In the genomic region with DNA sequence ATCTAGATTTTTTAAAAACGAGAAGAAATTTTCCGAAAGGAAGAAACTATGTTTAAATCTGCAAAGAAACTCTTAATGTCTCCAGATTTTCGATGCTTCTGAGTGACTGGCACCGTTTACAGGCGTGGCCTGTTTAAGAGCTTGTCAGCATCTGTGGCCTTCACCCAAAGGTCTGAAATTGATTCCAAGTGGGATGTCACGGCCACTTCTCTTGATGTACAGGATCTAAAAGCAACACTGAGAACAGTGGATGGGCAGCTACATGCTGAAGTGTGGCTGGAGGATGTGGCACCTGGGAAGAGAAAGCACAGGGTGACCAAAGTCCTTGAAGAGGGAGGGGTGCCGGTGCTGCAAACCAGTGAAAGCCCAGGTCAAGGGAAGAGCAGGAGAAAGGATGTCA, we compare ENCODE assay signal across 18 cellular contexts. TPM values are rescaled to one million over a fixed set of nuclear protein-coding genes. Genes with fewer than 3 reads are reported as not detected.
DNase-seq lines count a peak whose midpoint lies in the region; ATAC-seq, FAIRE-seq and TF ChIP-seq lines count a peak whose summit lies in the region.
"Had no signal": no experiment of that assay in that cellular context is flagged by ENCODE, and none has a peak within 500 bp of the region (broad histone marks: within the 10 kb centered on the region; RNA-seq: fewer than 3 reads in every experiment).

No MANE protein-coding gene starts in this region.

- no peak for TF ChIP-seq EP300 in HepG2 (IDR thresholded peaks at IDR 0.05; ENCODE audit: low read depth in 2 of 2, low read length in 2 of 2)
- TF ChIP-seq EP300 in HepG2 (CRISPR knock-in tag; IDR thresholded peaks at IDR 0.05; ENCODE audit: borderline replicate concordance) = no peak

- H3K9ac ChIP-seq in HepG2 (ENCODE audit: insufficient read depth, low read depth, low read length) = no peak overlapping the region
- H3K9ac ChIP-seq: neural progenitor cell had no signal

- H3K27me3 ChIP-seq in HepG2 (ENCODE audit: control insufficient read depth in 1 of 2, insufficient read depth in 2 of 2, low read length in 2 of 2) (peaks cover 1 to 4% of the 10 kb centered on the region in 2 experiments; a peak in 2 of 5 replicates), right lobe of liver (no peaks in the 10 kb centered on the region), vagina (no peaks in the 10 kb centered on the region)
- H3K27me3 ChIP-seq: neural progenitor cell had no signal

- H3K36me3 Mint-ChIP-seq in nephron (ENCODE audit: low read depth) = no peaks in the 10 kb centered on the region
- H3K36me3 Mint-ChIP-seq in activated T-helper 2 cell treated with anti-CD3 and anti-CD28 coated beads, Interferon-gamma antibody, Interleukin-2, Interleukin-4, amounts not matched to agents 10 μg/mL and 5 μg/mL and 100 μg/mL, durations not matched to agents 14 hours and 24 hours and 36 hours (ENCODE audit: low read depth) = peaks cover 3% of the 10 kb centered on the region
- H3K36me3 Mint-ChIP-seq: neural progenitor cell had no signal

- 0 out of 3 replicates have a peak, but pooled peaks have one; percentile 32 for ATAC-seq in HepG2
- no peak for ATAC-seq in right lobe of liver
- ATAC-seq in GM21360 (IDR thresholded peaks at IDR 0.05; ENCODE audit: unreplicated experiment) = no peak
- ATAC-seq: GM12878, psoas muscle had no signal

- no peak for DNase-seq in HepG2 (ENCODE audit: low spot score)
- no peak for DNase-seq in right lobe of liver
- DNase-seq in epithelial cell of prostate (ENCODE audit: low read depth, low spot score) = no peak
- DNase-seq in vagina (ENCODE audit: extremely low spot score in 2 of 2) = no peak
- DNase-seq in activated T-helper 2 cell treated with anti-CD3 and anti-CD28 coated beads, Interferon-gamma antibody, Interleukin-2, Interleukin-4, amounts not matched to agents 10 μg/mL and 5 μg/mL and 100 μg/mL, durations not matched to agents 14 hours and 24 hours and 36 hours (ENCODE audit: low spot score) = no peak
- no peak for DNase-seq in caudate nucleus (lab: John Stamatoyannopoulos, UW)
- DNase-seq: activated CD4-positive, alpha-beta T cell treated with anti-CD3 and anti-CD28 coated beads, Interleukin-2, amount 10 ng/mL, durations not matched to agents 7 days and 5 days; CD4-positive, alpha-beta T cell; Karpas-422; NCI-H1048; NCI-H1930; psoas muscle; T-helper 2 cell had no signal

- H3K4me3 ChIP-seq in HepG2 (replicated peaks in 1 of 3; ENCODE audit: insufficient read depth in 1 of 3, low read depth in 2 of 3, low read length in 3 of 3) (no peak overlapping the region), right lobe of liver (no peak overlapping the region), vagina (no peak overlapping the region)
- H3K4me3 ChIP-seq: GM12878, neural progenitor cell, psoas muscle had no signal

- H3K79me2 ChIP-seq in HepG2 (ENCODE audit: insufficient read depth, low read length) = no peaks in the 10 kb centered on the region

- H3K36me3 ChIP-seq in HepG2 (replicated peaks in 1 of 2; ENCODE audit: control insufficient read depth in 1 of 2, insufficient read depth in 2 of 2, low read length in 2 of 2) (no peaks in the 10 kb centered on the region), right lobe of liver (no peaks in the 10 kb centered on the region), vagina (no peaks in the 10 kb centered on the region)
- H3K36me3 ChIP-seq: neural progenitor cell had no signal

- TF ChIP-seq POLR2A in HepG2 (IDR thresholded peaks at IDR 0.05; ENCODE audit: insufficient read depth in 1 of 2, low read depth in 2 of 2, low read length in 2 of 2) (no peak), right lobe of liver (IDR thresholded peaks at IDR 0.05) (no peak), vagina (IDR thresholded peaks at IDR 0.05) (no peak)

- no peaks in the 10 kb centered on the region for H3K9me3 ChIP-seq in HepG2 (ENCODE audit: low read length)
- no peaks in the 10 kb centered on the region for H3K9me3 ChIP-seq in right lobe of liver
- no peaks in the 10 kb centered on the region for H3K9me3 ChIP-seq in vagina
- H3K9me3 ChIP-seq: psoas muscle had no signal

- 17% methylated on average over 7 of the region's 7 CpGs for WGBS in HepG2 (ENCODE audit: low lambda C conversion rate)
- 65% methylated on average over 7 of the region's 7 CpGs for WGBS in right lobe of liver (ENCODE audit: insufficient coverage, low coverage, low lambda C conversion rate, missing lambda C conversion rate)

- POLR2A ChIA-PET in HepG2 (lab: Yijun Ruan, JAX) = no interaction called here

- no peak for FAIRE-seq in HepG2 (lab: Jason Lieb, UNC)
- FAIRE-seq: GM12878 had no signal

- intact Hi-C loops in HepG2 (cut with micrococcal nuclease; ENCODE audit: unreplicated experiment) (loop anchor here (5.0 kb wide), 1 partner anchor 1013 kb away; no protein-coding TSS in a partner anchor), right lobe of liver (cut with DNase I) (no loop called here), vagina (cut with DNase I) (no loop called here)
- intact Hi-C loops in activated T-helper 2 cell treated with anti-CD3 and anti-CD28 coated beads, Interferon-gamma antibody, Interleukin-2, Interleukin-4, amounts not matched to agents 10 μg/mL and 5 μg/mL and 100 μg/mL, durations not matched to agents 14 hours and 24 hours and 36 hours (cut with micrococcal nuclease) = no loop called here

- H3K4me1 ChIP-seq in HepG2 (ENCODE audit: insufficient read depth, low read length) (peaks cover 8% of the 10 kb centered on the region; the same call in 1 of the 2 replicates), right lobe of liver (no peaks in the 10 kb centered on the region), vagina (peaks cover 9% of the 10 kb centered on the region)
- H3K4me1 ChIP-seq: neural progenitor cell, psoas muscle had no signal

- H3K9me3 Mint-ChIP-seq in nephron = no peaks in the 10 kb centered on the region
- no peaks in the 10 kb centered on the region for H3K9me3 Mint-ChIP-seq in activated T-helper 2 cell treated with anti-CD3 and anti-CD28 coated beads, Interferon-gamma antibody, Interleukin-2, Interleukin-4, amounts not matched to agents 10 μg/mL and 5 μg/mL and 100 μg/mL, durations not matched to agents 14 hours and 24 hours and 36 hours
- H3K9me3 Mint-ChIP-seq: activated CD4-positive, alpha-beta T cell treated with anti-CD3 and anti-CD28 coated beads, Interleukin-2, amount 10 ng/mL, durations not matched to agents 7 days and 5 days; CD4-positive, alpha-beta T cell had no signal

- no peaks in the 10 kb centered on the region for H4K20me1 ChIP-seq in HepG2 (ENCODE audit: insufficient read depth, low read length)

- H3K4me3 Mint-ChIP-seq in nephron = peak overlapping the region in 2 of 3 experiments; percentile 15 to 51
- H3K4me3 Mint-ChIP-seq in activated T-helper 2 cell treated with anti-CD3 and anti-CD28 coated beads, Interferon-gamma antibody, Interleukin-2, Interleukin-4, amounts not matched to agents 10 μg/mL and 5 μg/mL and 100 μg/mL, durations not matched to agents 14 hours and 24 hours and 36 hours (ENCODE audit: low read depth) = no peak overlapping the region
- H3K4me3 Mint-ChIP-seq: activated CD4-positive, alpha-beta T cell treated with anti-CD3 and anti-CD28 coated beads, Interleukin-2, amount 10 ng/mL, durations not matched to agents 7 days and 5 days; CD4-positive, alpha-beta T cell; neural progenitor cell had no signal

- H3K27me3 Mint-ChIP-seq in nephron (ENCODE audit: low read depth) = peaks cover 5% of the 10 kb centered on the region
- H3K27me3 Mint-ChIP-seq in activated T-helper 2 cell treated with anti-CD3 and anti-CD28 coated beads, Interferon-gamma antibody, Interleukin-2, Interleukin-4, amounts not matched to agents 10 μg/mL and 5 μg/mL and 100 μg/mL, durations not matched to agents 14 hours and 24 hours and 36 hours (ENCODE audit: low read depth) = no peaks in the 10 kb centered on the region
- H3K27me3 Mint-ChIP-seq: CD4-positive, alpha-beta T cell had no signal

- H3K27ac ChIP-seq in HepG2 (ENCODE audit: extremely low read length, insufficient read depth, low read length) (no peak overlapping the region), right lobe of liver (no peak overlapping the region), epithelial cell of prostate (peak overlapping the region; percentile 47), vagina (peak overlapping the region; percentile 73), caudate nucleus (ENCODE audit: low read depth, low read length) (no peak overlapping the region)
- H3K27ac ChIP-seq: neural progenitor cell, psoas muscle, VCaP had no signal

- no peak for TF ChIP-seq RAD21 in HepG2 (CRISPR knock-in tag; IDR thresholded peaks at IDR 0.05)

- in situ Hi-C loops in HepG2 (cut with HindIII; ENCODE audit: extremely low pct_ligation_motif_present, low pct_unique_long_range_greater_than_20kb) = no loop called here

- TF ChIP-seq CTCF in HepG2 (CRISPR knock-in tag; IDR thresholded peaks at IDR 0.05) (no peak), right lobe of liver (IDR thresholded peaks at IDR 0.05) (no peak), nephron (IDR thresholded peaks at IDR 0.05; ENCODE audit: unreplicated experiment in 3 of 3) (no peak), vagina (IDR thresholded peaks at IDR 0.05) (no peak)

- CTCF ChIA-PET in HepG2 (lab: Yijun Ruan, JAX; ENCODE audit: low intra/inter-chr PET ratio, low total read pairs) = no interaction called here

- H3K4me2 ChIP-seq in HepG2 (ENCODE audit: low read depth, low read length) = no peak overlapping the region
- H3K4me2 ChIP-seq: neural progenitor cell had no signal

- H3K27ac Mint-ChIP-seq in nephron = peak overlapping the region; percentile 56 to 99 (median 99)
- no peak overlapping the region for H3K27ac Mint-ChIP-seq in activated T-helper 2 cell treated with anti-CD3 and anti-CD28 coated beads, Interferon-gamma antibody, Interleukin-2, Interleukin-4, amounts not matched to agents 10 μg/mL and 5 μg/mL and 100 μg/mL, durations not matched to agents 14 hours and 24 hours and 36 hours
- H3K27ac Mint-ChIP-seq: activated CD4-positive, alpha-beta T cell treated with anti-CD3 and anti-CD28 coated beads, Interleukin-2, amount 10 ng/mL, durations not matched to agents 7 days and 5 days; CD4-positive, alpha-beta T cell had no signal

- peaks cover 38% of the 10 kb centered on the region for H3K4me1 Mint-ChIP-seq in nephron
- peaks cover 15% of the 10 kb centered on the region for H3K4me1 Mint-ChIP-seq in activated T-helper 2 cell treated with anti-CD3 and anti-CD28 coated beads, Interferon-gamma antibody, Interleukin-2, Interleukin-4, amounts not matched to agents 10 μg/mL and 5 μg/mL and 100 μg/mL, durations not matched to agents 14 hours and 24 hours and 36 hours (ENCODE audit: low read depth)
- H3K4me1 Mint-ChIP-seq: activated CD4-positive, alpha-beta T cell treated with anti-CD3 and anti-CD28 coated beads, Interleukin-2, amount 10 ng/mL, durations not matched to agents 7 days and 5 days had no signal

- no TSS peak for BruUV-seq in HepG2 (replicated peaks; lab: Mats Ljungman, UMichigan)

- H2AFZ ChIP-seq in HepG2 (ENCODE audit: low read length) = no peak overlapping the region
- H2AFZ ChIP-seq: neural progenitor cell had no signal

RNA-seq across cellular contexts. Expression of a gene that starts 28.0 kb away (rescaled TPM):
- total RNA-seq in HepG2 (2016; rRNA removed; fragmentation: Illumina TruSeq; extraction: Trizol) (6.9 and 8.2 TPM in 2 replicates), right lobe of liver (1 to 10 TPM in 5 of 6 experiments, under 1 TPM in 1; 0.99 to 4.4 (median 2.3) TPM), vagina (26.8 TPM)
- 2.9 and 3.0 TPM in 2 replicates for total RNA-seq in HepG2 (2016; cell fraction: cytosol; rRNA removed; fragmentation: Illumina TruSeq; extraction: Trizol; ENCODE audit: low read depth)
- 6.1 and 8.5 TPM in 2 replicates for total RNA-seq in HepG2 (2016; cell fraction: insoluble cytoplasmic fraction; rRNA removed; fragmentation: Illumina TruSeq; extraction: Trizol)
- 7.4 and 9.6 TPM in 2 replicates for total RNA-seq in HepG2 (2016; cell fraction: membrane; rRNA removed; fragmentation: Illumina TruSeq; extraction: Trizol)
- total RNA-seq in HepG2 (2016; cell fraction: nucleus; rRNA removed; fragmentation: Illumina TruSeq; extraction: Trizol) = 9.9 and 10.2 TPM in 2 replicates
- 7.6 and 9.7 TPM in 2 replicates for polyA plus RNA-seq in HepG2 (2011; rRNA removed)
- 6.3 and 8.4 TPM in 2 replicates for polyA plus RNA-seq in HepG2 (2011; cell fraction: cytosol; rRNA removed)
- polyA plus RNA-seq in HepG2 (2011; cell fraction: nucleus; rRNA removed) = 22.2 and 25.5 TPM in 2 replicates
- polyA plus RNA-seq in HepG2 (2012) = 5.1 and 5.3 TPM in 2 replicates
- 3.0 and 3.1 TPM in 2 replicates for polyA plus RNA-seq in HepG2 (2016; cell fraction: cytosol; fragmentation: Illumina TruSeq; extraction: Trizol; ENCODE audit: low read depth)
- polyA plus RNA-seq in HepG2 (2016; cell fraction: insoluble cytoplasmic fraction; fragmentation: Illumina TruSeq; extraction: Trizol; ENCODE audit: low read depth) = 7.1 and 7.9 TPM in 2 replicates
- polyA plus RNA-seq in HepG2 (2016; cell fraction: membrane; fragmentation: Illumina TruSeq; extraction: Trizol; ENCODE audit: low read depth) = 6.1 and 7.9 TPM in 2 replicates
- polyA plus RNA-seq in HepG2 (2016; cell fraction: nucleus; fragmentation: Illumina TruSeq; extraction: Trizol; ENCODE audit: insufficient read depth, low read depth) = 22.3 and 22.8 TPM in 2 replicates
- 3.9 TPM in 1 of 2 replicates, not detected in the other for polyA minus RNA-seq in HepG2 (2011; rRNA and poly(A)+ RNA removed; ENCODE audit: low replicate concordance)
- 3.7 and 4.2 TPM in 2 replicates for polyA minus RNA-seq in HepG2 (2011; cell fraction: cytosol; rRNA and poly(A)+ RNA removed)
- 10.1 and 12.4 TPM in 2 replicates for polyA minus RNA-seq in HepG2 (2011; cell fraction: nucleus; rRNA and poly(A)+ RNA removed)
- total RNA-seq in activated T-helper 2 cell treated with anti-CD3 and anti-CD28 coated beads, Interferon-gamma antibody, Interleukin-2, Interleukin-4, amounts not matched to agents 10 μg/mL and 5 μg/mL and 100 μg/mL, durations not matched to agents 14 hours and 24 hours and 36 hours = 53.4 and 53.5 TPM in 2 replicates

Comparison
In these comparisons a context has a peak if more than half of its experiments do, and no peak if none do; other contexts are left out.
1. H3K27ac ChIP-seq: peak in epithelial cell of prostate (single experiment) and vagina (single experiment); none in HepG2 (single experiment), right lobe of liver (0 of 3) and caudate nucleus (single experiment).